Comparison of ENCODE assay signal across 1 cellular context in the genomic region with DNA sequence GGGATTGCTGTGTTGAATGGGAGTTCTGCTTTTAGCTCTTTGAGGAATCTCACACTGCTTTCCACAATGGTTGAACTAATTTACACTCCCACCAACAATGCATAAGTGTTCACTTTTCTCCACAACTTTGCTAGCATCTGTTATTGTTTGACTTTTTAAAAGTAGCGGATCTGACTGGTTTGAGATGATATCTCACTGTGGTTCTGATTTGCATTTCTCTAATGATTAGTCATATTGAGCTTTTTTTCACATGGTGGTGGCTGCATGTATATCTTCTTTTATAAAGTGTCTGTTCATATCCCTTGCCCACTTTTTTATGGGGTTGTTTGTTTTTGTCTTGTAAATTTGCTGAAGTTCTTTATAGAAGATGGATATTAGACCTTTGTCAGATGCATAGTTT.
TF ChIP-seq lines count a peak whose summit lies in the region.

No MANE protein-coding gene starts in this region.

TF ChIP-seq in GM12878, 131 proteins besides CTCF, POLR2A, EP300 and RAD21 (continued from another document):
- TF ChIP-seq CBX3 (IDR thresholded peaks at IDR 0.05; ENCODE audit: borderline replicate concordance, low read depth) (no peak), POU2F2 (IDR thresholded peaks at IDR 0.05; ENCODE audit: borderline replicate concordance, low read depth, low read length) (no peak), ZNF217 (IDR thresholded peaks at IDR 0.05) (no peak)
- TF ChIP-seq, protein P1, sequence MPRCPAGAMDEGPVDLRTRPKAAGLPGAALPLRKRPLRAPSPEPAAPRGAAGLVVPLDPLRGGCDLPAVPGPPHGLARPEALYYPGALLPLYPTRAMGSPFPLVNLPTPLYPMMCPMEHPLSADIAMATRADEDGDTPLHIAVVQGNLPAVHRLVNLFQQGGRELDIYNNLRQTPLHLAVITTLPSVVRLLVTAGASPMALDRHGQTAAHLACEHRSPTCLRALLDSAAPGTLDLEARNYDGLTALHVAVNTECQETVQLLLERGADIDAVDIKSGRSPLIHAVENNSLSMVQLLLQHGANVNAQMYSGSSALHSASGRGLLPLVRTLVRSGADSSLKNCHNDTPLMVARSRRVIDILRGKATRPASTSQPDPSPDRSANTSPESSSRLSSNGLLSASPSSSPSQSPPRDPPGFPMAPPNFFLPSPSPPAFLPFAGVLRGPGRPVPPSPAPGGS (IDR thresholded peaks at IDR 0.05; ENCODE audit: borderline replicate concordance, insufficient read depth, low read depth, low read length, poor library complexity, severe bottlenecking), result no peak
- TF ChIP-seq, protein P2, sequence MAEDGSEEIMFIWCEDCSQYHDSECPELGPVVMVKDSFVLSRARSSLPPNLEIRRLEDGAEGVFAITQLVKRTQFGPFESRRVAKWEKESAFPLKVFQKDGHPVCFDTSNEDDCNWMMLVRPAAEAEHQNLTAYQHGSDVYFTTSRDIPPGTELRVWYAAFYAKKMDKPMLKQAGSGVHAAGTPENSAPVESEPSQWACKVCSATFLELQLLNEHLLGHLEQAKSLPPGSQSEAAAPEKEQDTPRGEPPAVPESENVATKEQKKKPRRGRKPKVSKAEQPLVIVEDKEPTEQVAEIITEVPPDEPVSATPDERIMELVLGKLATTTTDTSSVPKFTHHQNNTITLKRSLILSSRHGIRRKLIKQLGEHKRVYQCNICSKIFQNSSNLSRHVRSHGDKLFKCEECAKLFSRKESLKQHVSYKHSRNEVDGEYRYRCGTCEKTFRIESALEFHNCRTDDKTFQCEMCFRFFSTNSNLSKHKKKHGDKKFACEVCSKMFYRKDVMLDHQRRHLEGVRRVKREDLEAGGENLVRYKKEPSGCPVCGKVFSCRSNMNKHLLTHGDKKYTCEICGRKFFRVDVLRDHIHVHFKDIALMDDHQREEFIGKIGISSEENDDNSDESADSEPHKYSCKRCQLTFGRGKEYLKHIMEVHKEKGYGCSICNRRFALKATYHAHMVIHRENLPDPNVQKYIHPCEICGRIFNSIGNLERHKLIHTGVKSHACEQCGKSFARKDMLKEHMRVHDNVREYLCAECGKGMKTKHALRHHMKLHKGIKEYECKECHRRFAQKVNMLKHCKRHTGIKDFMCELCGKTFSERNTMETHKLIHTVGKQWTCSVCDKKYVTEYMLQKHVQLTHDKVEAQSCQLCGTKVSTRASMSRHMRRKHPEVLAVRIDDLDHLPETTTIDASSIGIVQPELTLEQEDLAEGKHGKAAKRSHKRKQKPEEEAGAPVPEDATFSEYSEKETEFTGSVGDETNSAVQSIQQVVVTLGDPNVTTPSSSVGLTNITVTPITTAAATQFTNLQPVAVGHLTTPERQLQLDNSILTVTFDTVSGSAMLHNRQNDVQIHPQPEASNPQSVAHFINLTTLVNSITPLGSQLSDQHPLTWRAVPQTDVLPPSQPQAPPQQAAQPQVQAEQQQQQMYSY (CRISPR knock-in tag; IDR thresholded peaks at IDR 0.05), result no peak
